In the genomic region with DNA sequence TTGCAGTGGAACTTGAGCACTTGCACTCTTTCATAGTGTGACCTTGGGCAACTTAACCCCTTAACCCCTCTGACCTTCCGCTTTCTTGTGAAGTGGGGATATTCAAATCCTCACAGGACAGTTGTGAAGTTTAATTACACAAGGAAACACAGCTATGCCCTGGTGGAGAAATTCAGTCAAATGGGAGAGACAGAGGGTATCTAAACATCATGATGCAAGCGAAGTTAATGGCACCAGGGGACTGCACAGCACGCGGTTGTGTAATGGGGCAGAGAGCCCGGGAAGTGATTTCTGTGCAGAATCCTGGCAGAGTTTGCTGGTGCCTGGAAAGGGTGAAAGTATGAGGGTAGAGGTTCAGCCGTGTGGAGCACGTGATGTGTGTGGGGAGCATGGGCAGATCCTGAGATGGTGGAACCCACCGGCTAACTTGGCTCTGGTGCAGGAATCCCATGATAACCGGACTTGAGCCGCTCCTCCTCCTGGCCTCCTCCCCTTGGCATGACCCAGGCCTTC, we compare ENCODE assay signal across 25 cellular contexts. TPM values are rescaled to one million over a fixed set of nuclear protein-coding genes. Genes with fewer than 3 reads are reported as not detected.
"Had no signal": no experiment of that assay in that cellular context is flagged by ENCODE, and none has a peak within 500 bp of the region (broad histone marks: within the 10 kb centered on the region; RNA-seq: fewer than 3 reads in every experiment).

No MANE protein-coding gene starts in this region.

- H3K36me3 ChIP-seq: esophagus muscularis mucosa, gastrocnemius medialis, ovary, prostate gland, right atrium auricular region, SJCRH30, upper lobe of right lung had no signal

- H3K27ac ChIP-seq: esophagus muscularis mucosa, gastrocnemius medialis, ovary, prostate gland, right atrium auricular region, SJCRH30, upper lobe of right lung, VCaP had no signal

- ATAC-seq: activated naive CD8-positive, alpha-beta T cell treated with anti-CD3 and anti-CD28 coated beads, Interleukin-2, amount 50 U/mL, for 24 hours; effector memory CD8-positive, alpha-beta T cell; gastrocnemius medialis; mucosa of descending colon; T-cell; upper lobe of right lung had no signal

- H3K9me3 Mint-ChIP-seq: activated naive CD8-positive, alpha-beta T cell treated with anti-CD3 and anti-CD28 coated beads, Interleukin-2, amount 50 U/mL, for 24 hours; effector memory CD8-positive, alpha-beta T cell; T-cell; T-helper 2 cell treated with Interferon-gamma antibody and Interleukin-4, amounts not matched to agents 5 μg/mL and 100 μg/mL, for 36 hours had no signal

- DNase-seq: activated CD4-positive, alpha-beta T cell treated with anti-CD3 and anti-CD28 coated beads, Interleukin-2, amount 50 U/mL, for 4 hours; activated CD4-positive, CD25-positive, alpha-beta regulatory T cell treated with anti-CD3 and anti-CD28 coated beads, Interleukin-2, amount 50 U/mL, for 72 hours; activated gamma-delta T cell; activated naive CD4-positive, alpha-beta T cell treated with anti-CD3 and anti-CD28 coated beads, Interleukin-2, amount 50 U/mL, for 16 hours; activated naive CD8-positive, alpha-beta T cell treated with anti-CD3 and anti-CD28 coated beads, Interleukin-2, amount 50 U/mL, for 24 hours; anterior cingulate cortex; effector memory CD8-positive, alpha-beta T cell; gastrocnemius medialis; hypothalamus; mesendoderm; mucosa of descending colon; ovary; SJCRH30; stimulated activated CD4-positive, alpha-beta T cell treated with anti-CD3 and anti-CD28 coated beads, Interleukin-2, amount 100 ng/mL, for 24 hours; stimulated activated CD8-positive, alpha-beta memory T cell treated with anti-CD3 and anti-CD28 coated beads, Interleukin-4, amount 100 ng/mL, for 48 hours; stimulated activated naive CD4-positive, alpha-beta T cell treated with Interleukin-2 at 50 U/mL for 16 hours; T-cell; upper lobe of right lung had no signal

- H3K9me3 ChIP-seq: esophagus muscularis mucosa, gastrocnemius medialis, mucosa of descending colon, ovary, prostate gland, right atrium auricular region, SJCRH30, upper lobe of right lung had no signal

- H3K4me3 ChIP-seq: esophagus muscularis mucosa, gastrocnemius medialis, mucosa of descending colon, ovary, prostate gland, right atrium auricular region, SJCRH30, upper lobe of right lung had no signal

- H3K27me3 Mint-ChIP-seq: activated naive CD8-positive, alpha-beta T cell treated with anti-CD3 and anti-CD28 coated beads, Interleukin-2, amount 50 U/mL, for 24 hours; effector memory CD8-positive, alpha-beta T cell; T-cell had no signal

- H3K27me3 ChIP-seq: gastrocnemius medialis, ovary, right atrium auricular region, SJCRH30, upper lobe of right lung had no signal

- H3K4me3 Mint-ChIP-seq: activated naive CD8-positive, alpha-beta T cell treated with anti-CD3 and anti-CD28 coated beads, Interleukin-2, amount 50 U/mL, for 24 hours; brain; effector memory CD8-positive, alpha-beta T cell; T-cell; T-helper 2 cell treated with Interferon-gamma antibody and Interleukin-4, amounts not matched to agents 5 μg/mL and 100 μg/mL, for 36 hours had no signal

- H3K27ac Mint-ChIP-seq: activated naive CD8-positive, alpha-beta T cell treated with anti-CD3 and anti-CD28 coated beads, Interleukin-2, amount 50 U/mL, for 24 hours; brain; T-cell; T-helper 2 cell treated with Interferon-gamma antibody and Interleukin-4, amounts not matched to agents 5 μg/mL and 100 μg/mL, for 36 hours had no signal

- H3K4me1 ChIP-seq: esophagus muscularis mucosa, gastrocnemius medialis, prostate gland, right atrium auricular region, SJCRH30, upper lobe of right lung had no signal

- FAIRE-seq: endothelial cell of umbilical vein had no signal

RNA-seq across cellular contexts. Expression of a gene that starts 51.7 kb away (rescaled TPM):
- total RNA-seq: SJCRH30 had no signal
